ENCODE assay signal across 21 cellular contexts in the genomic region with DNA sequence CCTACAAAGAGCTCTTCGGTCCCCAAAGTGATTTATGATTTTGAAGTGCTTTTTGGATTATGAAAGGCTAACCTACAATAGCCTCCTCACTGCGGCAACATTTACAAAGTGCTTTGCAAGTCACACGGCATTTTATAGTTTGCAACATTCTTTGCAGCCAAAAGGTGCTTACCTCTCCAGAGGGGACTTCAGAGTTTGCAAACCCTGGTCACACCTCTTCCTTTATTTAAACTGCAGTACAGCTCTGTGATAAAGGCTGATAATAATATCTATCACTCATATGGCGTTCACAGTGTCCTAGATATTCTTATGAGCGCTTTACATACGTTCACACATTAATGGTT. TPM values are rescaled to one million over a fixed set of nuclear protein-coding genes. Genes with fewer than 3 reads are reported as not detected.
A peak's percentile ranks its signal among the peaks of the same experiment; 100 is the strongest.
DNase-seq lines count a peak whose midpoint lies in the region; ATAC-seq, FAIRE-seq and TF ChIP-seq lines count a peak whose summit lies in the region.
"Had no signal": no experiment of that assay in that cellular context is flagged by ENCODE, and none has a peak within 500 bp of the region (broad histone marks: within the 10 kb centered on the region; RNA-seq: fewer than 3 reads in every experiment).

No MANE protein-coding gene starts in this region.

- H2AFZ ChIP-seq in HepG2 (ENCODE audit: low read length), result no peak overlapping the region

- BruUV-seq in HepG2 (replicated peaks; lab: Mats Ljungman, UMichigan), result no TSS peak

- H3K4me3 ChIP-seq in HepG2 (replicated peaks in 1 of 3; ENCODE audit: insufficient read depth in 1 of 3, low read depth in 2 of 3, low read length in 3 of 3), result peak overlapping the region in 1 of 3 experiments; percentile 9; a peak in 1 of 6 replicates
- H3K4me3 ChIP-seq in right lobe of liver, result no peak overlapping the region
- no peak overlapping the region for H3K4me3 ChIP-seq in esophagus squamous epithelium
- H3K4me3 ChIP-seq: upper lobe of left lung had no signal

- intact Hi-C loops in HepG2 (cut with micrococcal nuclease; ENCODE audit: unreplicated experiment) (no loop called here), right lobe of liver (cut with DNase I) (no loop called here), esophagus squamous epithelium (cut with DNase I) (no loop called here)

- no peak for DNase-seq in HepG2 (ENCODE audit: low spot score)
- DNase-seq in right lobe of liver, result no peak
- DNase-seq in esophagus squamous epithelium (lab: John Stamatoyannopoulos, UW), result no peak
- DNase-seq in omental fat pad (ENCODE audit: low spot score), result no peak
- DNase-seq in stimulated activated CD4-positive, alpha-beta T cell treated with anti-CD3 and anti-CD28 coated beads, Interleukin-4, amount 100 ng/mL, for 4 hours, result no peak
- DNase-seq in retina, result no peak
- no peak for DNase-seq in HT-29 (ENCODE audit: low spot score)
- DNase-seq: activated CD4-positive, alpha-beta T cell treated with anti-CD3 and anti-CD28 coated beads for 1 hour; activated effector memory CD4-positive, alpha-beta T cell treated with Interleukin-2 at 50 U/mL for 16 hours; CD8-positive, alpha-beta memory T cell; left ventricle myocardium superior; NCI-H1694; NCI-H446; SIG-M5; T-helper 9 cell had no signal

- no peak overlapping the region for H3K9ac ChIP-seq in HepG2 (ENCODE audit: insufficient read depth, low read depth, low read length)

- POLR2A ChIA-PET in HepG2 (lab: Yijun Ruan, JAX), result no interaction called here

- ATAC-seq in HepG2 (no peak), right lobe of liver (no peak), omental fat pad (ENCODE audit: low FRiP score) (peak; percentile 13), GM19035 (IDR thresholded peaks at IDR 0.05; ENCODE audit: unreplicated experiment) (no peak)
- ATAC-seq: left ventricle myocardium superior; natural killer cell treated with Interleukin-12 subunit alpha and Interleukin-12 subunit beta and Interleukin-15 and Interleukin-18, amount 100 ng/mL, for 72 hours had no signal

- H3K27me3 ChIP-seq in HepG2 (ENCODE audit: control insufficient read depth in 1 of 2, insufficient read depth in 2 of 2, low read length in 2 of 2) (peaks cover 0 to 13% of the 10 kb centered on the region in 2 experiments; a peak in 2 of 5 replicates), right lobe of liver (no peaks in the 10 kb centered on the region), esophagus squamous epithelium (no peaks in the 10 kb centered on the region)
- H3K27me3 ChIP-seq: upper lobe of left lung had no signal

- no peak for TF ChIP-seq POLR2A in HepG2 (IDR thresholded peaks at IDR 0.05; ENCODE audit: insufficient read depth in 1 of 2, low read depth in 2 of 2, low read length in 2 of 2)
- no peak for TF ChIP-seq POLR2A in right lobe of liver (IDR thresholded peaks at IDR 0.05)
- no peak for TF ChIP-seq POLR2A in esophagus squamous epithelium (IDR thresholded peaks at IDR 0.05)

- 36% methylated on average over 6 of the region's 6 CpGs for WGBS in HepG2 (ENCODE audit: low lambda C conversion rate)
- 80% methylated on average over 5 of the region's 6 CpGs for WGBS in right lobe of liver (ENCODE audit: insufficient coverage, low coverage, low lambda C conversion rate, missing lambda C conversion rate)
- 37 to 40% methylated on average over 6 of the region's 6 CpGs for WGBS in esophagus squamous epithelium, 2 donors

- H3K4me2 ChIP-seq in HepG2 (ENCODE audit: low read depth, low read length), result peak overlapping the region; percentile 40

- H3K36me3 ChIP-seq in HepG2 (replicated peaks in 1 of 2; ENCODE audit: control insufficient read depth in 1 of 2, insufficient read depth in 2 of 2, low read length in 2 of 2) (no peaks in the 10 kb centered on the region), right lobe of liver (no peaks in the 10 kb centered on the region), esophagus squamous epithelium (no peaks in the 10 kb centered on the region)
- H3K36me3 ChIP-seq: upper lobe of left lung had no signal

- H3K9me3 ChIP-seq in HepG2 (ENCODE audit: low read length) (no peaks in the 10 kb centered on the region), right lobe of liver (no peaks in the 10 kb centered on the region), esophagus squamous epithelium (no peaks in the 10 kb centered on the region)
- H3K9me3 ChIP-seq: upper lobe of left lung had no signal

- peaks cover 36% of the 10 kb centered on the region for H3K4me1 ChIP-seq in HepG2 (ENCODE audit: insufficient read depth, low read length)
- H3K4me1 ChIP-seq in right lobe of liver, result no peaks in the 10 kb centered on the region
- peaks cover 21 to 78% (median 29%) of the 10 kb centered on the region in 3 donors for H3K4me1 ChIP-seq in esophagus squamous epithelium

- H4K20me1 ChIP-seq in HepG2 (ENCODE audit: insufficient read depth, low read length), result no peaks in the 10 kb centered on the region

- H3K27ac ChIP-seq in HepG2 (ENCODE audit: extremely low read length, insufficient read depth, low read length), result no peak overlapping the region
- H3K27ac ChIP-seq in right lobe of liver, result no peak overlapping the region
- peak overlapping the region; percentile 71 to 88 (median 82) for H3K27ac ChIP-seq in esophagus squamous epithelium

- H3K79me2 ChIP-seq in HepG2 (ENCODE audit: insufficient read depth, low read length), result no peaks in the 10 kb centered on the region

- no peak for TF ChIP-seq RAD21 in HepG2 (CRISPR knock-in tag; IDR thresholded peaks at IDR 0.05)

- CTCF ChIA-PET in HepG2 (lab: Yijun Ruan, JAX; ENCODE audit: low intra/inter-chr PET ratio, low total read pairs), result no interaction called here

- TF ChIP-seq EP300 in HepG2 (IDR thresholded peaks at IDR 0.05; ENCODE audit: low read depth in 2 of 2, low read length in 2 of 2) (no peak), HepG2 (CRISPR knock-in tag; IDR thresholded peaks at IDR 0.05; ENCODE audit: borderline replicate concordance) (no peak)

- TF ChIP-seq CTCF in HepG2 (CRISPR knock-in tag; IDR thresholded peaks at IDR 0.05) (no peak), right lobe of liver (IDR thresholded peaks at IDR 0.05) (no peak), esophagus squamous epithelium (IDR thresholded peaks at IDR 0.05) (no peak), omental fat pad (IDR thresholded peaks at IDR 0.05) (no peak)

- in situ Hi-C loops in HepG2 (cut with HindIII; ENCODE audit: extremely low pct_ligation_motif_present, low pct_unique_long_range_greater_than_20kb), result no loop called here

- FAIRE-seq in HepG2 (lab: Jason Lieb, UNC), result no peak
- FAIRE-seq: frontal cortex, GM12891, HTR-8/SVneo had no signal

TF ChIP-seq in HepG2, 621 proteins besides CTCF, POLR2A, EP300 and RAD21 (continues in another document):
- no peak for TF ChIP-seq DNMT1 (CRISPR knock-in tag; IDR thresholded peaks at IDR 0.05)
- TF ChIP-seq ZSCAN22 (CRISPR knock-in tag; IDR thresholded peaks at IDR 0.05), result no peak
- TF ChIP-seq GTF3A (CRISPR knock-in tag; conservative IDR thresholded peaks at IDR 0.05), result no peak
- no peak for TF ChIP-seq ZZZ3 (CRISPR knock-in tag; IDR thresholded peaks at IDR 0.05; ENCODE audit: borderline replicate concordance)
- no peak for TF ChIP-seq ZNF773 (CRISPR knock-in tag; IDR thresholded peaks at IDR 0.05; ENCODE audit: borderline replicate concordance)
- TF ChIP-seq SCMH1 (CRISPR knock-in tag; IDR thresholded peaks at IDR 0.05; ENCODE audit: borderline replicate concordance), result no peak
- TF ChIP-seq ZNF431 (CRISPR knock-in tag; IDR thresholded peaks at IDR 0.05; ENCODE audit: borderline replicate concordance, low read depth), result no peak
- no peak for TF ChIP-seq ZNF367 (CRISPR knock-in tag; IDR thresholded peaks at IDR 0.05; ENCODE audit: borderline replicate concordance)
- TF ChIP-seq GABPB1 (CRISPR knock-in tag; IDR thresholded peaks at IDR 0.05), result no peak
- no peak for TF ChIP-seq ZNF782 (CRISPR knock-in tag; IDR thresholded peaks at IDR 0.05; ENCODE audit: borderline replicate concordance)

RNA-seq across cellular contexts. Expression of a gene that starts 20.0 kb away (rescaled TPM):
- 0.14 and 0.29 TPM in 2 replicates for total RNA-seq in HepG2 (2016; rRNA removed; fragmentation: Illumina TruSeq; extraction: Trizol)
- not detected in 2 replicates for total RNA-seq in HepG2 (2016; cell fraction: cytosol; rRNA removed; fragmentation: Illumina TruSeq; extraction: Trizol; ENCODE audit: low read depth)
- total RNA-seq in HepG2 (2016; cell fraction: insoluble cytoplasmic fraction; rRNA removed; fragmentation: Illumina TruSeq; extraction: Trizol), result 0.09 and 0.28 TPM in 2 replicates
- 0.03 and 0.12 TPM in 2 replicates for total RNA-seq in HepG2 (2016; cell fraction: membrane; rRNA removed; fragmentation: Illumina TruSeq; extraction: Trizol)
- 0.28 and 0.37 TPM in 2 replicates for total RNA-seq in HepG2 (2016; cell fraction: nucleus; rRNA removed; fragmentation: Illumina TruSeq; extraction: Trizol)
- 0.01 and 0.07 TPM in 2 replicates for polyA plus RNA-seq in HepG2 (2011; rRNA removed)
- polyA plus RNA-seq in HepG2 (2011; cell fraction: cytosol; rRNA removed), result 0.01 TPM in 1 of 2 replicates, not detected in the other
- polyA plus RNA-seq in HepG2 (2011; cell fraction: nucleus; rRNA removed), result 0.11 and 0.16 TPM in 2 replicates
- 0.05 and 0.12 TPM in 2 replicates for polyA plus RNA-seq in HepG2 (2012)
- 0.03 TPM in 1 of 2 replicates, not detected in the other for polyA plus RNA-seq in HepG2 (2016; cell fraction: cytosol; fragmentation: Illumina TruSeq; extraction: Trizol; ENCODE audit: low read depth)
- polyA plus RNA-seq in HepG2 (2016; cell fraction: insoluble cytoplasmic fraction; fragmentation: Illumina TruSeq; extraction: Trizol; ENCODE audit: low read depth), result 0.05 and 0.12 TPM in 2 replicates
- 0.05 and 0.07 TPM in 2 replicates for polyA plus RNA-seq in HepG2 (2016; cell fraction: membrane; fragmentation: Illumina TruSeq; extraction: Trizol; ENCODE audit: low read depth)
- 0.37 and 0.41 TPM in 2 replicates for polyA plus RNA-seq in HepG2 (2016; cell fraction: nucleus; fragmentation: Illumina TruSeq; extraction: Trizol; ENCODE audit: insufficient read depth, low read depth)
- 0.05 and 0.50 TPM in 2 replicates for polyA minus RNA-seq in HepG2 (2011; rRNA and poly(A)+ RNA removed; ENCODE audit: low replicate concordance)
- not detected in 2 replicates for polyA minus RNA-seq in HepG2 (2011; cell fraction: cytosol; rRNA and poly(A)+ RNA removed)
- polyA minus RNA-seq in HepG2 (2011; cell fraction: nucleus; rRNA and poly(A)+ RNA removed), result 0.12 and 0.13 TPM in 2 replicates
- not detected for total RNA-seq in right lobe of liver
- total RNA-seq in esophagus squamous epithelium, result not detected
- 10 to 100 TPM in 1 of 4 donors, 1 to 10 TPM in 2, under 1 TPM in 1; 0.32 to 16.2 (median 3.5) TPM for total RNA-seq in omental fat pad
- 0.78 and 0.94 TPM in 2 replicates for total RNA-seq in HT-29 (2014; rRNA removed; shearing (Covaris generic))
- total RNA-seq: CD8-positive, alpha-beta memory T cell; natural killer cell treated with Interleukin-12 subunit alpha and Interleukin-12 subunit beta and Interleukin-15 and Interleukin-18, amount 100 ng/mL, for 72 hours had no signal

Comparison
In these comparisons a context has a peak if more than half of its experiments do, and no peak if none do; other contexts are left out.
1. H3K27ac ChIP-seq: peak in esophagus squamous epithelium (4 of 4); none in HepG2 (single experiment) and right lobe of liver (0 of 3).